ENCODE assay signal across 10 cellular contexts in genomic region chr1:205950826-205951549, GRCh38. TPM values are rescaled to one million over a fixed set of nuclear protein-coding genes. Genes with fewer than 3 reads are reported as not detected.
DNase-seq lines count a peak whose midpoint lies in the region; ATAC-seq, FAIRE-seq and TF ChIP-seq lines count a peak whose summit lies in the region.
"Had no signal": no experiment of that assay in that cellular context is flagged by ENCODE, and none has a peak within 500 bp of the region (broad histone marks: within the 10 kb centered on the region; RNA-seq: fewer than 3 reads in every experiment).

No MANE protein-coding gene starts in this region.

- ATAC-seq in HG03025 (IDR thresholded peaks at IDR 0.05; ENCODE audit: low FRiP score, unreplicated experiment), result no peak
- ATAC-seq: activated naive CD8-positive, alpha-beta T cell treated with anti-CD3 and anti-CD28 coated beads, Interleukin-2, amount 50 U/mL, for 24 hours had no signal

- H3K9me3 Mint-ChIP-seq in activated T-cell treated with anti-CD3 and anti-CD28 coated beads, Interleukin-2, amount 50 U/mL, for 24 hours, result no peaks in the 10 kb centered on the region
- H3K9me3 Mint-ChIP-seq: activated naive CD8-positive, alpha-beta T cell treated with anti-CD3 and anti-CD28 coated beads, Interleukin-2, amount 50 U/mL, for 24 hours had no signal

- TF ChIP-seq CTCF in AG10803 (conservative IDR thresholded peaks at IDR 0.05; ENCODE audit: low read length) (0 out of 2 replicates have a peak, but pooled peaks have one; percentile 6), BE2C (IDR thresholded peaks at IDR 0.05; ENCODE audit: low read depth, low read length) (no peak)

- DNase-seq in AG10803 (ENCODE audit: low read depth), result peak; percentile 79
- no peak for DNase-seq in HTR-8/SVneo (ENCODE audit: insufficient read length, low spot score)
- DNase-seq in SW480 (ENCODE audit: low spot score), result peak; percentile 55
- peak; percentile 60 for DNase-seq in glomerular visceral epithelial cell (ENCODE audit: extremely low spot score)
- no peak for DNase-seq in activated T-cell treated with anti-CD3 and anti-CD28 coated beads, Interleukin-2, amount 50 U/mL, for 24 hours
- no peak for DNase-seq in activated naive CD4-positive, alpha-beta T cell treated with Interleukin-2 at 50 U/mL for 16 hours
- DNase-seq in BE2C, result no peak
- DNase-seq: activated naive CD8-positive, alpha-beta T cell treated with anti-CD3 and anti-CD28 coated beads, Interleukin-2, amount 50 U/mL, for 24 hours; stimulated activated CD4-positive, alpha-beta T cell treated with anti-CD3 and anti-CD28 coated beads, Interleukin-15, amount 100 ng/mL, for 24 hours had no signal

- H3K4me1 Mint-ChIP-seq in activated T-cell treated with anti-CD3 and anti-CD28 coated beads, Interleukin-2, amount 50 U/mL, for 24 hours (ENCODE audit: low read depth), result no peaks in the 10 kb centered on the region
- H3K4me1 Mint-ChIP-seq: activated naive CD8-positive, alpha-beta T cell treated with anti-CD3 and anti-CD28 coated beads, Interleukin-2, amount 50 U/mL, for 24 hours had no signal

- peaks cover 17% of the 10 kb centered on the region for H3K27me3 ChIP-seq in BE2C

- no peaks in the 10 kb centered on the region for H3K36me3 Mint-ChIP-seq in activated T-cell treated with anti-CD3 and anti-CD28 coated beads, Interleukin-2, amount 50 U/mL, for 24 hours (ENCODE audit: low read depth)

- no peaks in the 10 kb centered on the region for H3K9me3 ChIP-seq in BE2C

- no peak overlapping the region for H3K27ac Mint-ChIP-seq in activated T-cell treated with anti-CD3 and anti-CD28 coated beads, Interleukin-2, amount 50 U/mL, for 24 hours
- H3K27ac Mint-ChIP-seq: activated naive CD8-positive, alpha-beta T cell treated with anti-CD3 and anti-CD28 coated beads, Interleukin-2, amount 50 U/mL, for 24 hours had no signal

- H3K4me1 ChIP-seq in BE2C, result no peaks in the 10 kb centered on the region

- peaks cover 3% of the 10 kb centered on the region for H3K27me3 Mint-ChIP-seq in activated T-cell treated with anti-CD3 and anti-CD28 coated beads, Interleukin-2, amount 50 U/mL, for 24 hours

- no peaks in the 10 kb centered on the region for H3K36me3 ChIP-seq in BE2C

- H3K4me3 ChIP-seq in AG10803 (ENCODE audit: low read length) (no peak overlapping the region), BE2C (ENCODE audit: low read depth, low read length) (no peak overlapping the region)

- no peak overlapping the region for H3K4me3 Mint-ChIP-seq in activated T-cell treated with anti-CD3 and anti-CD28 coated beads, Interleukin-2, amount 50 U/mL, for 24 hours
- H3K4me3 Mint-ChIP-seq: activated naive CD8-positive, alpha-beta T cell treated with anti-CD3 and anti-CD28 coated beads, Interleukin-2, amount 50 U/mL, for 24 hours had no signal

- FAIRE-seq in HTR-8/SVneo (lab: Jason Lieb, UNC), result peak; percentile 55

RNA-seq across cellular contexts. Expression of gene SLC26A9, which starts 7.7 kb away (rescaled TPM):
- polyA plus RNA-seq in BE2C (2012; ENCODE audit: insufficient read depth, insufficient read length, low read depth), result not detected

RNA-seq across cellular contexts. Expression of gene RAB7B, which starts 52.2 kb away (rescaled TPM):
- polyA plus RNA-seq in BE2C (2012; ENCODE audit: insufficient read depth, insufficient read length, low read depth), result not detected

Comparison
In these comparisons a context has a peak if more than half of its experiments do, and no peak if none do; other contexts are left out.
1. DNase-seq: peak in AG10803 (single experiment), SW480 (single experiment) and glomerular visceral epithelial cell (single experiment); none in HTR-8/SVneo (single experiment), activated T-cell treated with anti-CD3 and anti-CD28 coated beads, Interleukin-2, amount 50 U/mL, for 24 hours (single experiment), activated naive CD4-positive, alpha-beta T cell treated with Interleukin-2 at 50 U/mL for 16 hours (single experiment) and BE2C (single experiment).